ENCODE assay signal across 8 cellular contexts in the genomic region with DNA sequence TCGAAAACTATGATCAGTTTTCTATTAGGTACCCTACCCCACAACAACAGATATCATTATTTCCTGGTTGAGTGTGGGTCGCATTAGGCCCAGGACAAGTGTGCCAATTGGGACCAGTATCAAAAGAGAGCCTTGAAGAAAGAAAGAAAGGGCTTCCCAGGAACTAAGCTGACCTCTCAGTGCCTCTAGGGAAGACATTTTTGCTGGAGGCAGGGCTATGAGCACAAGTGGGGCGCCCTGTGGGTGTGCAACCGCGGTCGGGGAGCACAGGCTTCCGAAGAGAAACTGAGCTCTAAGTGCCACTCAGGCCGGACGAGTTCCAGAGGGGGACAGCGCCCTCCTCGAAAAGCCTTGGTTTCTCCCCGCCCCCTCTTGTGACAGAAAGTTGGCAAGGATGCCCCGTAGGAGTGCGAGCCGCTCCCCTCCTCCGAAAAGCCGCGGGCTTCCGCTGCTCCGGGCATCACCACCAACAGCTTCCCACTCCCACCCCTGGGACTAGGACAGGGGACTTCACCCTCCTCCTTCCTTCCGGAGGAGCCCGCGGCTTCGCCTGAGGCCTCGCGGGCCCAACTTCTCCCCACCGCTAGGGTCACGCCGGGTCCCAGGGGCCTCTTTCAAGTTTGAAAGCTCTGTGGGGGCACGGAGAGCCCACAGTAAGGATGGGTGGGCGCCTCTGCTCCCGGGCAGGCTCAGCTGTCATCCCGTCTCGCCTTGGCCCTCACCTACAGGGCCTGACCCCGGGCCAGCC. TPM values are rescaled to one million over a fixed set of nuclear protein-coding genes. Genes with fewer than 3 reads are reported as not detected.
DNase-seq lines count a peak whose midpoint lies in the region; ATAC-seq and TF ChIP-seq lines count a peak whose summit lies in the region.

No MANE protein-coding gene starts in this region.

- H3K23ac ChIP-seq in H9 (ENCODE audit: insufficient read length, low read depth, low read length): no peak overlapping the region

- H4K5ac ChIP-seq in H9 (ENCODE audit: insufficient read length, low read depth, low read length): no peak overlapping the region

- H3K18ac ChIP-seq in H9 (ENCODE audit: insufficient read length, low read depth, low read length): no peak overlapping the region

- peak; percentile 55 for DNase-seq in H9
- DNase-seq in activated naive CD8-positive, alpha-beta T cell treated with anti-CD3 and anti-CD28 coated beads, Interleukin-2, amount 50 U/mL, for 24 hours: no peak
- peak; percentile 82 for DNase-seq in iris pigment epithelial cell (ENCODE audit: low read depth)
- DNase-seq in stimulated activated naive CD8-positive, alpha-beta T cell treated with anti-CD3 and anti-CD28 coated beads, Interleukin-15, Interleukin-2, amounts not matched to agents 100 U/mL and 50 U/mL, for 24 hours: peak; percentile 21
- DNase-seq in activated CD8-positive, alpha-beta memory T cell treated with anti-CD3 and anti-CD28 coated beads, Interleukin-2, amount 50 U/mL, for 48 hours: no peak
- DNase-seq in stimulated activated effector memory CD8-positive, alpha-beta T cell treated with anti-CD3 and anti-CD28 coated beads, Interleukin-12 subunit alpha, Interleukin-12 subunit beta, amount 100 ng/mL, for 72 hours (ENCODE audit: low spot score in 2 of 2): no peak

- H3K79me2 ChIP-seq in H9 (ENCODE audit: insufficient read depth, low read length): no peaks in the 10 kb centered on the region

- no peaks in the 10 kb centered on the region for H3K79me1 ChIP-seq in H9 (ENCODE audit: insufficient read depth, low read depth, low read length, poor library complexity, severe bottlenecking)

- H3K23me2 ChIP-seq in H9 (ENCODE audit: insufficient read length, low read depth, low read length, poor library complexity, severe bottlenecking): peaks cover 12% of the 10 kb centered on the region

- H4K91ac ChIP-seq in H9 (ENCODE audit: insufficient read length, low read depth, low read length): no peak overlapping the region

- no peaks in the 10 kb centered on the region for H3K36me3 Mint-ChIP-seq in H9 (ENCODE audit: insufficient read depth in 1 of 3, low read depth in 3 of 3)
- no peaks in the 10 kb centered on the region for H3K36me3 Mint-ChIP-seq in activated naive CD8-positive, alpha-beta T cell treated with anti-CD3 and anti-CD28 coated beads, Interleukin-2, amount 50 U/mL, for 24 hours (ENCODE audit: low read depth)
- no peaks in the 10 kb centered on the region for H3K36me3 Mint-ChIP-seq in stimulated activated effector memory CD8-positive, alpha-beta T cell treated with anti-CD3 and anti-CD28 coated beads, Interleukin-12 subunit alpha, Interleukin-12 subunit beta, amount 100 ng/mL, for 72 hours

- peak overlapping the region; percentile 49 for H3K4me2 ChIP-seq in H9 (ENCODE audit: insufficient read depth, insufficient read length, low read length)

- peak overlapping the region; percentile 5 to 64; a peak in 3 of 5 replicates for H3K4me3 Mint-ChIP-seq in H9
- no peak overlapping the region for H3K4me3 Mint-ChIP-seq in activated naive CD8-positive, alpha-beta T cell treated with anti-CD3 and anti-CD28 coated beads, Interleukin-2, amount 50 U/mL, for 24 hours
- H3K4me3 Mint-ChIP-seq in stimulated activated effector memory CD8-positive, alpha-beta T cell treated with anti-CD3 and anti-CD28 coated beads, Interleukin-12 subunit alpha, Interleukin-12 subunit beta, amount 100 ng/mL, for 72 hours: no peak overlapping the region

- no peak overlapping the region for H2AFZ ChIP-seq in H9 (ENCODE audit: low read length)

- peaks cover 14 to 26% of the 10 kb centered on the region in 2 experiments for H3K4me1 Mint-ChIP-seq in H9
- peaks cover 17% of the 10 kb centered on the region for H3K4me1 Mint-ChIP-seq in activated naive CD8-positive, alpha-beta T cell treated with anti-CD3 and anti-CD28 coated beads, Interleukin-2, amount 50 U/mL, for 24 hours
- peaks cover 17% of the 10 kb centered on the region for H3K4me1 Mint-ChIP-seq in stimulated activated effector memory CD8-positive, alpha-beta T cell treated with anti-CD3 and anti-CD28 coated beads, Interleukin-12 subunit alpha, Interleukin-12 subunit beta, amount 100 ng/mL, for 72 hours

- H3K27me3 ChIP-seq in H9 (ENCODE audit: insufficient read depth, low read length): peaks cover 79% of the 10 kb centered on the region

- no peaks in the 10 kb centered on the region for H3K9me3 ChIP-seq in H9 (ENCODE audit: control insufficient read depth, low read depth, low read length)

- peaks cover 0 to 3% of the 10 kb centered on the region in 2 experiments; a peak in 3 of 5 replicates for H3K9me3 Mint-ChIP-seq in H9
- H3K9me3 Mint-ChIP-seq in activated naive CD8-positive, alpha-beta T cell treated with anti-CD3 and anti-CD28 coated beads, Interleukin-2, amount 50 U/mL, for 24 hours: no peaks in the 10 kb centered on the region
- H3K9me3 Mint-ChIP-seq in stimulated activated effector memory CD8-positive, alpha-beta T cell treated with anti-CD3 and anti-CD28 coated beads, Interleukin-12 subunit alpha, Interleukin-12 subunit beta, amount 100 ng/mL, for 72 hours: no peaks in the 10 kb centered on the region

- H3T11ph ChIP-seq in H9 (ENCODE audit: low read length): no peak overlapping the region

- H3K4ac ChIP-seq in H9 (ENCODE audit: low read depth, low read length): no peak overlapping the region

- H2BK5ac ChIP-seq in H9 (ENCODE audit: insufficient read length, low read length): no peak overlapping the region

- H3K4me1 ChIP-seq in H9 (ENCODE audit: insufficient read depth, low read length): no peaks in the 10 kb centered on the region; the same call in 1 of the 2 replicates

- H4K20me1 ChIP-seq in H9 (ENCODE audit: control insufficient read depth, insufficient read depth, insufficient read length): no peaks in the 10 kb centered on the region

- H3K27me3 Mint-ChIP-seq in H9 (ENCODE audit: low read depth): no peaks in the 10 kb centered on the region; the same call in 1 of the 2 replicates
- H3K27me3 Mint-ChIP-seq in activated naive CD8-positive, alpha-beta T cell treated with anti-CD3 and anti-CD28 coated beads, Interleukin-2, amount 50 U/mL, for 24 hours: peaks cover 62% of the 10 kb centered on the region

- no peak overlapping the region for H2BK15ac ChIP-seq in H9 (ENCODE audit: low read depth, low read length)

- H2BK120ac ChIP-seq in H9 (ENCODE audit: low read depth, low read length, poor library complexity, severe bottlenecking): no peak overlapping the region

- no peak overlapping the region for H2AK5ac ChIP-seq in H9 (ENCODE audit: insufficient read length, low read length)

- H4K8ac ChIP-seq in H9 (replicated peaks; ENCODE audit: insufficient read length, low read depth, low read length): no peak overlapping the region

- no peak overlapping the region for H2BK20ac ChIP-seq in H9 (ENCODE audit: low read depth, low read length, poor library complexity, severe bottlenecking)

- no peak overlapping the region for H3K14ac ChIP-seq in H9 (ENCODE audit: insufficient read depth, low read length)

- peak; percentile 10 for ATAC-seq in activated naive CD8-positive, alpha-beta T cell treated with anti-CD3 and anti-CD28 coated beads, Interleukin-2, amount 50 U/mL, for 24 hours
- no peak for ATAC-seq in stimulated activated naive CD8-positive, alpha-beta T cell treated with anti-CD3 and anti-CD28 coated beads, Interleukin-15, Interleukin-2, amounts not matched to agents 100 U/mL and 50 U/mL, for 24 hours
- ATAC-seq in HG02610 (IDR thresholded peaks at IDR 0.05; ENCODE audit: unreplicated experiment) (no peak), GM18519 (IDR thresholded peaks at IDR 0.05; ENCODE audit: low FRiP score, unreplicated experiment) (no peak)
- ATAC-seq in stimulated activated effector memory CD8-positive, alpha-beta T cell treated with anti-CD3 and anti-CD28 coated beads, Interleukin-12 subunit alpha, Interleukin-12 subunit beta, amount 100 ng/mL, for 72 hours: no peak

- TF ChIP-seq CTCF in H9 (conservative IDR thresholded peaks at IDR 0.05): no peak; the same call in 2 of the 3 replicates

- no peak overlapping the region for H3K27ac Mint-ChIP-seq in H9
- H3K27ac Mint-ChIP-seq in activated naive CD8-positive, alpha-beta T cell treated with anti-CD3 and anti-CD28 coated beads, Interleukin-2, amount 50 U/mL, for 24 hours: no peak overlapping the region
- no peak overlapping the region for H3K27ac Mint-ChIP-seq in stimulated activated effector memory CD8-positive, alpha-beta T cell treated with anti-CD3 and anti-CD28 coated beads, Interleukin-12 subunit alpha, Interleukin-12 subunit beta, amount 100 ng/mL, for 72 hours

- H3K56ac ChIP-seq in H9 (ENCODE audit: insufficient read length, low read depth, low read length): no peak overlapping the region

- no peak overlapping the region for H3K9ac ChIP-seq in H9 (ENCODE audit: extremely low read depth, insufficient read length, low read length)

- WGBS in H9 (ENCODE audit: extremely low coverage, insufficient read length, low lambda C conversion rate): no CpG with 5 or more reads among the region's 35 CpGs

- H2BK12ac ChIP-seq in H9 (ENCODE audit: insufficient read length, low read depth, low read length): no peak overlapping the region

- H3K27ac ChIP-seq in H9 (ENCODE audit: insufficient read length, low read depth, low read length): no peak overlapping the region

RNA-seq across cellular contexts. Expression of a gene that starts 2.0 kb away (rescaled TPM):
- 1.7 and 1.9 TPM in 2 replicates for total RNA-seq in H9 (2021)

RNA-seq across cellular contexts. Expression of a gene that starts 4.0 kb away (rescaled TPM):
- not detected in 2 replicates for total RNA-seq in H9 (2021)

Comparison
In these comparisons a context has a peak if more than half of its experiments do, and no peak if none do; other contexts are left out.
1. DNase-seq: peak in H9 (single experiment), iris pigment epithelial cell (single experiment) and stimulated activated naive CD8-positive, alpha-beta T cell treated with anti-CD3 and anti-CD28 coated beads, Interleukin-15, Interleukin-2, amounts not matched to agents 100 U/mL and 50 U/mL, for 24 hours (single experiment); none in activated naive CD8-positive, alpha-beta T cell treated with anti-CD3 and anti-CD28 coated beads, Interleukin-2, amount 50 U/mL, for 24 hours (single experiment), activated CD8-positive, alpha-beta memory T cell treated with anti-CD3 and anti-CD28 coated beads, Interleukin-2, amount 50 U/mL, for 48 hours (single experiment) and stimulated activated effector memory CD8-positive, alpha-beta T cell treated with anti-CD3 and anti-CD28 coated beads, Interleukin-12 subunit alpha, Interleukin-12 subunit beta, amount 100 ng/mL, for 72 hours (0 of 2).
2. H3K4me3 Mint-ChIP-seq: peak in H9 (2 of 2); none in activated naive CD8-positive, alpha-beta T cell treated with anti-CD3 and anti-CD28 coated beads, Interleukin-2, amount 50 U/mL, for 24 hours (single experiment) and stimulated activated effector memory CD8-positive, alpha-beta T cell treated with anti-CD3 and anti-CD28 coated beads, Interleukin-12 subunit alpha, Interleukin-12 subunit beta, amount 100 ng/mL, for 72 hours (single experiment).